Comparison of ENCODE assay signal across 14 cellular contexts in genomic region chr3:196792771-196793170, GRCh38. TPM values are rescaled to one million over a fixed set of nuclear protein-coding genes. Genes with fewer than 3 reads are reported as not detected.
DNase-seq lines count a peak whose midpoint lies in the region; ATAC-seq and TF ChIP-seq lines count a peak whose summit lies in the region.
"Had no signal": no experiment of that assay in that cellular context is flagged by ENCODE, and none has a peak within 500 bp of the region (broad histone marks: within the 10 kb centered on the region; RNA-seq: fewer than 3 reads in every experiment).

No MANE protein-coding gene starts in this region.

- no peaks in the 10 kb centered on the region for H3F3A ChIP-seq in GM23338 (replicated peaks; ENCODE audit: low read depth)

- H3K9me2 ChIP-seq in GM23338 (ENCODE audit: insufficient read depth): no peaks in the 10 kb centered on the region

- no peak overlapping the region for H3K4me3 Mint-ChIP-seq in GM23338
- no peak overlapping the region for H3K4me3 Mint-ChIP-seq in natural killer cell treated with Interleukin-12 subunit alpha and Interleukin-12 subunit beta and Interleukin-15 and Interleukin-18, amount 100 ng/mL, for 72 hours
- H3K4me3 Mint-ChIP-seq: activated naive CD4-positive, alpha-beta T cell treated with anti-CD3 and anti-CD28 coated beads, Interleukin-2, amount 50 U/mL, for 24 hours had no signal

- no peak overlapping the region for H3K27ac ChIP-seq in GM23338 (ENCODE audit: low read depth)
- H3K27ac ChIP-seq: HL-60, vagina had no signal

- H3K4me3 ChIP-seq in AG10803 (ENCODE audit: low read length) (no peak overlapping the region), GM23338 (no peak overlapping the region)
- H3K4me3 ChIP-seq: BLaER1 treated with 17β-estradiol and CSF1 and Interleukin-3, amounts not matched to agents 10 nM and 100 nM; vagina had no signal

- peaks cover 64% of the 10 kb centered on the region for H3K36me3 Mint-ChIP-seq in GM23338 (ENCODE audit: low read depth)
- H3K36me3 Mint-ChIP-seq in natural killer cell treated with Interleukin-12 subunit alpha and Interleukin-12 subunit beta and Interleukin-15 and Interleukin-18, amount 100 ng/mL, for 72 hours: peaks cover 16% of the 10 kb centered on the region

- ATAC-seq in GM23338: no peak
- no peak for ATAC-seq in natural killer cell treated with Interleukin-12 subunit alpha and Interleukin-12 subunit beta and Interleukin-15 and Interleukin-18, amount 100 ng/mL, for 72 hours
- ATAC-seq: left colon had no signal

- DNase-seq in AG10803 (ENCODE audit: low read depth) (peak; percentile 16), M059J (ENCODE audit: low read depth) (peak; percentile 84), dermis blood vessel endothelial cell (peak; percentile 42), lung microvascular endothelial cell (ENCODE audit: low read depth in 2 of 2) (peak; percentile 12 to 76), DMS79 (lab: John Stamatoyannopoulos, UW) (no peak), GM23338 (ENCODE audit: low spot score) (no peak)
- DNase-seq in activated CD4-positive, alpha-beta T cell treated with anti-CD3 and anti-CD28 coated beads, Interleukin-2, amount 50 U/mL, for 1 hour: no peak
- no peak for DNase-seq in natural killer cell treated with Interleukin-12 subunit alpha and Interleukin-12 subunit beta and Interleukin-15 and Interleukin-18, amount 100 ng/mL, for 72 hours (ENCODE audit: low spot score)
- DNase-seq: left colon, SHP77 had no signal

- no peak overlapping the region for H2AFZ ChIP-seq in GM23338

- no peaks in the 10 kb centered on the region; the same call in 1 of the 2 replicates for H4K20me1 ChIP-seq in GM23338 (replicated peaks; ENCODE audit: insufficient read depth)

- H3K4me1 ChIP-seq in GM23338 (ENCODE audit: insufficient read depth): 0 out of 2 replicates have a peak, but pooled peaks cover 3% of the 10 kb centered on the region
- H3K4me1 ChIP-seq: vagina had no signal

- H3K79me2 ChIP-seq in GM23338 (replicated peaks; ENCODE audit: insufficient read depth): peaks cover 92% of the 10 kb centered on the region

- H3K27me3 ChIP-seq in GM23338 (ENCODE audit: insufficient read depth): no peaks in the 10 kb centered on the region
- H3K27me3 ChIP-seq: vagina had no signal

- TF ChIP-seq CTCF in AG10803 (conservative IDR thresholded peaks at IDR 0.05; ENCODE audit: low read length) (no peak), GM23338 (conservative IDR thresholded peaks at IDR 0.05; ENCODE audit: low read depth in 2 of 2) (no peak)

- H3K4me2 ChIP-seq in GM23338: no peak overlapping the region

- H3K27me3 Mint-ChIP-seq in GM23338 (ENCODE audit: insufficient read depth, low read depth, poor library complexity): no peaks in the 10 kb centered on the region
- no peaks in the 10 kb centered on the region for H3K27me3 Mint-ChIP-seq in natural killer cell treated with Interleukin-12 subunit alpha and Interleukin-12 subunit beta and Interleukin-15 and Interleukin-18, amount 100 ng/mL, for 72 hours
- H3K27me3 Mint-ChIP-seq: activated naive CD4-positive, alpha-beta T cell treated with anti-CD3 and anti-CD28 coated beads, Interleukin-2, amount 50 U/mL, for 24 hours had no signal

- H3K27ac Mint-ChIP-seq in GM23338: no peak overlapping the region; the same call in none of the 2 replicates
- no peak overlapping the region for H3K27ac Mint-ChIP-seq in natural killer cell treated with Interleukin-12 subunit alpha and Interleukin-12 subunit beta and Interleukin-15 and Interleukin-18, amount 100 ng/mL, for 72 hours

- H3K4me1 Mint-ChIP-seq in GM23338: peaks cover 9% of the 10 kb centered on the region
- H3K4me1 Mint-ChIP-seq in natural killer cell treated with Interleukin-12 subunit alpha and Interleukin-12 subunit beta and Interleukin-15 and Interleukin-18, amount 100 ng/mL, for 72 hours (ENCODE audit: low read depth in 2 of 2): peaks cover 25 to 30% of the 10 kb centered on the region in 2 donors

- peaks cover 23% of the 10 kb centered on the region for H3K9me3 Mint-ChIP-seq in GM23338
- H3K9me3 Mint-ChIP-seq in natural killer cell treated with Interleukin-12 subunit alpha and Interleukin-12 subunit beta and Interleukin-15 and Interleukin-18, amount 100 ng/mL, for 72 hours: no peaks in the 10 kb centered on the region

- H3K36me3 ChIP-seq in GM23338 (ENCODE audit: insufficient read depth): peaks cover 9% of the 10 kb centered on the region; the same call in 1 of the 2 replicates

TF ChIP-seq in GM23338, 12 proteins besides CTCF, POLR2A, EP300 and RAD21:
- TF ChIP-seq ZNF114 (CRISPR knock-in tag; IDR thresholded peaks at IDR 0.05) (no peak), EZH2phosphoT487 (IDR thresholded peaks at IDR 0.05; ENCODE audit: unreplicated experiment) (no peak), ZNF331 (CRISPR knock-in tag; IDR thresholded peaks at IDR 0.05; ENCODE audit: low read depth) (no peak)
- TF ChIP-seq, protein P1, sequence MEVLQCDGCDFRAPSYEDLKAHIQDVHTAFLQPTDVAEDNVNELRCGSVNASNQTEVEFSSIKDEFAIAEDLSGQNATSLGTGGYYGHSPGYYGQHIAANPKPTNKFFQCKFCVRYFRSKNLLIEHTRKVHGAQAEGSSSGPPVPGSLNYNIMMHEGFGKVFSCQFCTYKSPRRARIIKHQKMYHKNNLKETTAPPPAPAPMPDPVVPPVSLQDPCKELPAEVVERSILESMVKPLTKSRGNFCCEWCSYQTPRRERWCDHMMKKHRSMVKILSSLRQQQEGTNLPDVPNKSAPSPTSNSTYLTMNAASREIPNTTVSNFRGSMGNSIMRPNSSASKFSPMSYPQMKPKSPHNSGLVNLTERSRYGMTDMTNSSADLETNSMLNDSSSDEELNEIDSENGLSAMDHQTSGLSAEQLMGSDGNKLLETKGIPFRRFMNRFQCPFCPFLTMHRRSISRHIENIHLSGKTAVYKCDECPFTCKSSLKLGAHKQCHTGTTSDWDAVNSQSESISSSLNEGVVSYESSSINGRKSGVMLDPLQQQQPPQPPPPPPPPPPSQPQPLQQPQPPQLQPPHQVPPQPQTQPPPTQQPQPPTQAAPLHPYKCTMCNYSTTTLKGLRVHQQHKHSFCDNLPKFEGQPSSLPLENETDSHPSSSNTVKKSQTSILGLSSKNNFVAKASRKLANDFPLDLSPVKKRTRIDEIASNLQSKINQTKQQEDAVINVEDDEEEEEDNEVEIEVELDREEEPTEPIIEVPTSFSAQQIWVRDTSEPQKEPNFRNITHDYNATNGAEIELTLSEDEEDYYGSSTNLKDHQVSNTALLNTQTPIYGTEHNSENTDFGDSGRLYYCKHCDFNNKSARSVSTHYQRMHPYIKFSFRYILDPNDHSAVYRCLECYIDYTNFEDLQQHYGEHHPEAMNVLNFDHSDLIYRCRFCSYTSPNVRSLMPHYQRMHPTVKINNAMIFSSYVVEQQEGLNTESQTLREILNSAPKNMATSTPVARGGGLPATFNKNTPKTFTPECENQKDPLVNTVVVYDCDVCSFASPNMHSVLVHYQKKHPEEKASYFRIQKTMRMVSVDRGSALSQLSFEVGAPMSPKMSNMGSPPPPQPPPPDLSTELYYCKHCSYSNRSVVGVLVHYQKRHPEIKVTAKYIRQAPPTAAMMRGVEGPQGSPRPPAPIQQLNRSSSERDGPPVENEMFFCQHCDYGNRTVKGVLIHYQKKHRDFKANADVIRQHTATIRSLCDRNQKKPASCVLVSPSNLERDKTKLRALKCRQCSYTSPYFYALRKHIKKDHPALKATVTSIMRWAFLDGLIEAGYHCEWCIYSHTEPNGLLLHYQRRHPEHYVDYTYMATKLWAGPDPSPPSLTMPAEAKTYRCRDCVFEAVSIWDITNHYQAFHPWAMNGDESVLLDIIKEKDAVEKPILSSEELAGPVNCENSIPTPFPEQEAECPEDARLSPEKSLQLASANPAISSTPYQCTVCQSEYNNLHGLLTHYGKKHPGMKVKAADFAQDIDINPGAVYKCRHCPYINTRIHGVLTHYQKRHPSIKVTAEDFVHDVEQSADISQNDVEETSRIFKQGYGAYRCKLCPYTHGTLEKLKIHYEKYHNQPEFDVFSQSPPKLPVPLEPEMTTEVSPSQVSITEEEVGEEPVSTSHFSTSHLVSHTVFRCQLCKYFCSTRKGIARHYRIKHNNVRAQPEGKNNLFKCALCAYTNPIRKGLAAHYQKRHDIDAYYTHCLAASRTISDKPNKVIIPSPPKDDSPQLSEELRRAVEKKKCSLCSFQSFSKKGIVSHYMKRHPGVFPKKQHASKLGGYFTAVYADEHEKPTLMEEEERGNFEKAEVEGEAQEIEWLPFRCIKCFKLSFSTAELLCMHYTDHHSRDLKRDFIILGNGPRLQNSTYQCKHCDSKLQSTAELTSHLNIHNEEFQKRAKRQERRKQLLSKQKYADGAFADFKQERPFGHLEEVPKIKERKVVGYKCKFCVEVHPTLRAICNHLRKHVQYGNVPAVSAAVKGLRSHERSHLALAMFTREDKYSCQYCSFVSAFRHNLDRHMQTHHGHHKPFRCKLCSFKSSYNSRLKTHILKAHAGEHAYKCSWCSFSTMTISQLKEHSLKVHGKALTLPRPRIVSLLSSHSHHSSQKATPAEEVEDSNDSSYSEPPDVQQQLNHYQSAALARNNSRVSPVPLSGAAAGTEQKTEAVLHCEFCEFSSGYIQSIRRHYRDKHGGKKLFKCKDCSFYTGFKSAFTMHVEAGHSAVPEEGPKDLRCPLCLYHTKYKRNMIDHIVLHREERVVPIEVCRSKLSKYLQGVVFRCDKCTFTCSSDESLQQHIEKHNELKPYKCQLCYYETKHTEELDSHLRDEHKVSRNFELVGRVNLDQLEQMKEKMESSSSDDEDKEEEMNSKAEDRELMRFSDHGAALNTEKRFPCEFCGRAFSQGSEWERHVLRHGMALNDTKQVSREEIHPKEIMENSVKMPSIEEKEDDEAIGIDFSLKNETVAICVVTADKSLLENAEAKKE (CRISPR knock-in tag; IDR thresholded peaks at IDR 0.05): no peak

RNA-seq across cellular contexts. Expression of gene PAK2, which starts 53.1 kb away (rescaled TPM):
- total RNA-seq in M059J (2014; rRNA removed; shearing (Covaris generic)): 35.2 and 57.4 TPM in 2 replicates
- 81.5 and 186 TPM in 2 replicates for total RNA-seq in dermis blood vessel endothelial cell
- total RNA-seq in lung microvascular endothelial cell: 47.9 and 55.6 TPM in 2 replicates
- total RNA-seq in GM23338 (2014; rRNA removed; shearing (Covaris generic)): 49.4 and 56.0 TPM in 2 replicates
- polyA plus RNA-seq in GM23338 (2016; fragmentation: Nextera tagmentation; extraction: Ambion mirVana): 24.3 and 25.5 TPM in 2 replicates
- total RNA-seq in natural killer cell treated with Interleukin-12 subunit alpha and Interleukin-12 subunit beta and Interleukin-15 and Interleukin-18, amount 100 ng/mL, for 72 hours: 10 to 100 TPM; 70.1 to 83.3 TPM

Comparison
In these comparisons a context has a peak if more than half of its experiments do, and no peak if none do; other contexts are left out.
1. DNase-seq: peak in AG10803 (single experiment), M059J (single experiment), dermis blood vessel endothelial cell (single experiment) and lung microvascular endothelial cell (2 of 2); none in DMS79 (single experiment), activated CD4-positive, alpha-beta T cell treated with anti-CD3 and anti-CD28 coated beads, Interleukin-2, amount 50 U/mL, for 1 hour (single experiment), GM23338 (single experiment) and natural killer cell treated with Interleukin-12 subunit alpha and Interleukin-12 subunit beta and Interleukin-15 and Interleukin-18, amount 100 ng/mL, for 72 hours (single experiment).